In the genomic region with DNA sequence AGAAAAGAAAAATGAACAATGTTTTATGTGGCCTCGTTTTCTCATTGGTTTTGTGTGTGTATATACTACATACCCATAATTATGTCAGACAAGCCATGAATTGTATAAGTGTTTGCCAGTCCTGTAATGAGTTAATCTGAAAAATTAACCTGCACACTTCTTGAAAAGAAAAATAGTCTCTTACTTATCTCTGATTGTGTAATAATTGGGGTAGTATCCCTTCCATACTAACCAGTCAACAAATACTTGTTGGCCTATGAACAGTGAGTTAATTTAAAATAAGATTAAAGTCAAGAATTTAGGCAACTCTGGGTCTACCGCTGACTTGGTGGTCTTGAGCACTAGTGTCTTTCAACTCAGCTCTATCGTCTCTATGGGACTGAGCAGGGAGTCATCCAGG, we compare ENCODE assay signal across 23 cellular contexts. TPM values are rescaled to one million over a fixed set of nuclear protein-coding genes. Genes with fewer than 3 reads are reported as not detected.
A peak's percentile ranks its signal among the peaks of the same experiment; 100 is the strongest.
DNase-seq lines count a peak whose midpoint lies in the region; ATAC-seq, FAIRE-seq and TF ChIP-seq lines count a peak whose summit lies in the region.
"Had no signal": no experiment of that assay in that cellular context is flagged by ENCODE, and none has a peak within 500 bp of the region (broad histone marks: within the 10 kb centered on the region; RNA-seq: fewer than 3 reads in every experiment).

No MANE protein-coding gene starts in this region.

- H3F3A ChIP-seq in smooth muscle cell (ENCODE audit: low read depth): peaks cover 20% of the 10 kb centered on the region

- H3K79me2 ChIP-seq in H9 (ENCODE audit: insufficient read depth, low read length) (no peaks in the 10 kb centered on the region), K562 (ENCODE audit: control insufficient read depth, insufficient read depth, low read length) (no peaks in the 10 kb centered on the region), smooth muscle cell (ENCODE audit: low read depth) (peaks cover 67% of the 10 kb centered on the region)

- DNase-seq in CD4-positive, CD25-positive, alpha-beta regulatory T cell: no peak
- no peak for DNase-seq in H9
- DNase-seq in K562 (ENCODE audit: extremely low read depth in 1 of 4, low spot score in 3 of 4): no peak
- no peak for DNase-seq in smooth muscle cell (lab: John Stamatoyannopoulos, UW; ENCODE audit: unreplicated experiment)
- DNase-seq in activated T-cell treated with anti-CD3 and anti-CD28 coated beads for 4 hours: no peak
- DNase-seq in activated CD4-positive, alpha-beta T cell treated with anti-CD3 and anti-CD28 coated beads, Interleukin-2, amount 10 ng/mL, durations not matched to agents 7 days and 5 days: no peak
- no peak for DNase-seq in chondrocyte (ENCODE audit: low spot score)
- DNase-seq: ACHN; BE2C; C1 segment of cervical spinal cord; Caco-2; CD4-positive, alpha-beta T cell; DMS153; DMS79; GDM1; GM23248; HFFc6; KG1 had no signal

- H3K18ac ChIP-seq in H9 (ENCODE audit: insufficient read length, low read depth, low read length): peak overlapping the region; percentile 62

- H3K27me3 ChIP-seq in CD4-positive, CD25-positive, alpha-beta regulatory T cell (ENCODE audit: control insufficient read depth, insufficient read depth, low read length): no peaks in the 10 kb centered on the region
- H3K27me3 ChIP-seq in H9 (ENCODE audit: insufficient read depth, low read length): no peaks in the 10 kb centered on the region
- H3K27me3 ChIP-seq in K562 (ENCODE audit: control insufficient read depth in 2 of 2, insufficient read depth in 2 of 2, low read length in 2 of 2): no peaks in the 10 kb centered on the region
- H3K27me3 ChIP-seq in smooth muscle cell (ENCODE audit: low read depth): no peaks in the 10 kb centered on the region
- H3K27me3 ChIP-seq: BE2C had no signal

- peaks cover 34 to 47% (median 37%) of the 10 kb centered on the region in 4 donors for H3K4me1 Mint-ChIP-seq in CD4-positive, CD25-positive, alpha-beta regulatory T cell
- peaks cover 24% of the 10 kb centered on the region in 2 experiments for H3K4me1 Mint-ChIP-seq in H9
- peaks cover 16% of the 10 kb centered on the region for H3K4me1 Mint-ChIP-seq in activated CD4-positive, alpha-beta T cell treated with anti-CD3 and anti-CD28 coated beads, Interleukin-2, amount 10 ng/mL, durations not matched to agents 7 days and 5 days
- H3K4me1 Mint-ChIP-seq in chondrocyte (ENCODE audit: low read depth): peaks cover 70% of the 10 kb centered on the region

- H3K23ac ChIP-seq in H9 (ENCODE audit: insufficient read length, low read depth, low read length): no peak overlapping the region

- in situ Hi-C loops in K562 (cut with MboI): no loop called here

- no peak for TF ChIP-seq POLR2A in K562 (conservative IDR thresholded peaks at IDR 0.05)

- no peak overlapping the region for H3K4me3 ChIP-seq in CD4-positive, CD25-positive, alpha-beta regulatory T cell (ENCODE audit: low read depth, low read length)
- H3K4me3 ChIP-seq in K562: no peak overlapping the region
- no peak overlapping the region for H3K4me3 ChIP-seq in smooth muscle cell
- H3K4me3 ChIP-seq: GM23248 had no signal

- H3K9me3 ChIP-seq in CD4-positive, CD25-positive, alpha-beta regulatory T cell (ENCODE audit: control insufficient read depth in 2 of 2, low read length in 2 of 2): no peaks in the 10 kb centered on the region
- H3K9me3 ChIP-seq in H9 (ENCODE audit: control insufficient read depth, low read depth, low read length) (no peaks in the 10 kb centered on the region), K562 (replicated peaks; ENCODE audit: control insufficient read depth, insufficient read depth, low read depth, low read length) (no peaks in the 10 kb centered on the region), smooth muscle cell (replicated peaks; ENCODE audit: low read depth) (no peaks in the 10 kb centered on the region)
- H3K9me3 ChIP-seq: BE2C, Caco-2 had no signal

- H3K4me1 ChIP-seq in CD4-positive, CD25-positive, alpha-beta regulatory T cell (ENCODE audit: control insufficient read depth, insufficient read depth, low read length, poor library complexity, severe bottlenecking): peaks cover 3% of the 10 kb centered on the region
- H3K4me1 ChIP-seq in H9 (ENCODE audit: insufficient read depth, low read length): peaks cover 6% of the 10 kb centered on the region
- H3K4me1 ChIP-seq in K562 (replicated peaks in 1 of 2; ENCODE audit: control insufficient read depth in 2 of 2, insufficient read depth in 2 of 2, low read length in 2 of 2): peaks cover 0 to 6% of the 10 kb centered on the region in 2 experiments; a peak in 3 of 5 replicates
- H3K4me1 ChIP-seq in smooth muscle cell (ENCODE audit: low read depth): peaks cover 10% of the 10 kb centered on the region
- H3K4me1 ChIP-seq: BE2C had no signal

- no peak overlapping the region for H4K8ac ChIP-seq in H9 (replicated peaks; ENCODE audit: insufficient read length, low read depth, low read length)

- no peak overlapping the region for H4K91ac ChIP-seq in H9 (ENCODE audit: insufficient read length, low read depth, low read length)

- no peak overlapping the region for H2AK5ac ChIP-seq in H9 (ENCODE audit: insufficient read length, low read length)

- H3K56ac ChIP-seq in H9 (ENCODE audit: insufficient read length, low read depth, low read length): no peak overlapping the region

- no peaks in the 10 kb centered on the region for H4K20me1 ChIP-seq in H9 (ENCODE audit: control insufficient read depth, insufficient read depth, insufficient read length)
- no peaks in the 10 kb centered on the region for H4K20me1 ChIP-seq in K562 (replicated peaks; ENCODE audit: control insufficient read depth, insufficient read depth, low read length)
- H4K20me1 ChIP-seq in smooth muscle cell (ENCODE audit: low read depth): peaks cover 69% of the 10 kb centered on the region

- no peak overlapping the region for H3K4me2 ChIP-seq in H9 (ENCODE audit: insufficient read depth, insufficient read length, low read length)
- H3K4me2 ChIP-seq in K562 (ENCODE audit: insufficient read depth, low read length): no peak overlapping the region
- H3K4me2 ChIP-seq in smooth muscle cell: no peak overlapping the region

- no peak overlapping the region for H2BK12ac ChIP-seq in H9 (ENCODE audit: insufficient read length, low read depth, low read length)

- H3K9ac ChIP-seq in H9 (ENCODE audit: extremely low read depth, insufficient read length, low read length) (no peak overlapping the region), K562 (ENCODE audit: insufficient read depth in 1 of 2, low read depth in 2 of 2, low read length in 2 of 2) (no peak overlapping the region), smooth muscle cell (ENCODE audit: low read depth) (no peak overlapping the region)
- H3K9ac ChIP-seq: GM23248 had no signal

- no peaks in the 10 kb centered on the region for H3K79me1 ChIP-seq in H9 (ENCODE audit: insufficient read depth, low read depth, low read length, poor library complexity, severe bottlenecking)

- no peak overlapping the region for H2BK120ac ChIP-seq in H9 (ENCODE audit: low read depth, low read length, poor library complexity, severe bottlenecking)

- H2AFZ ChIP-seq in H9 (ENCODE audit: low read length) (no peak overlapping the region), K562 (ENCODE audit: low read depth, low read length) (no peak overlapping the region), smooth muscle cell (ENCODE audit: low read depth) (no peak overlapping the region)
- H2AFZ ChIP-seq: GM23248 had no signal

- H4K5ac ChIP-seq in H9 (ENCODE audit: insufficient read length, low read depth, low read length): no peak overlapping the region

- no peak overlapping the region for H3K4me3 Mint-ChIP-seq in CD4-positive, CD25-positive, alpha-beta regulatory T cell
- H3K4me3 Mint-ChIP-seq in H9 (no peak overlapping the region), chondrocyte (ENCODE audit: unreplicated experiment) (no peak overlapping the region)
- H3K4me3 Mint-ChIP-seq in activated CD4-positive, alpha-beta T cell treated with anti-CD3 and anti-CD28 coated beads, Interleukin-2, amount 10 ng/mL, durations not matched to agents 7 days and 5 days: no peak overlapping the region
- H3K4me3 Mint-ChIP-seq: CD4-positive, alpha-beta T cell; HFFc6; IgD-negative memory B cell had no signal

- TF ChIP-seq EP300 in K562 (IDR thresholded peaks at IDR 0.05; ENCODE audit: low read length): no peak

- no CpG with 5 or more reads among the region's 3 CpGs for WGBS in H9 (ENCODE audit: extremely low coverage, insufficient read length, low lambda C conversion rate)
- 70% methylated on average over 3 of the region's 3 CpGs for WGBS in K562 (ENCODE audit: insufficient coverage, low coverage, missing lambda C conversion rate)
- WGBS in smooth muscle cell (ENCODE audit: low lambda C conversion rate): 91% methylated on average over 3 of the region's 3 CpGs

- TF ChIP-seq CTCF in H9 (conservative IDR thresholded peaks at IDR 0.05): no peak
- no peak for TF ChIP-seq CTCF in K562 (IDR thresholded peaks at IDR 0.05 in 2 of 3, conservative IDR thresholded peaks at IDR 0.05 in 1 of 3; ENCODE audit: insufficient read depth in 2 of 3, low read depth in 1 of 3, low read length in 3 of 3)
- TF ChIP-seq CTCF in smooth muscle cell (IDR thresholded peaks at IDR 0.05; ENCODE audit: borderline replicate concordance, insufficient read depth, poor library complexity, severe bottlenecking): no peak
- no peak for TF ChIP-seq CTCF in chondrocyte (IDR thresholded peaks at IDR 0.05)

- no peak overlapping the region for H3T11ph ChIP-seq in H9 (ENCODE audit: low read length)

- ATAC-seq in CD4-positive, CD25-positive, alpha-beta regulatory T cell (ENCODE audit: low read depth in 2 of 2): no peak
- ATAC-seq in K562: no peak
- ATAC-seq: HCT116 had no signal

- intact Hi-C loops in K562 (cut with micrococcal nuclease): no loop called here

- no peak overlapping the region for H2BK20ac ChIP-seq in H9 (ENCODE audit: low read depth, low read length, poor library complexity, severe bottlenecking)

- H3K27ac ChIP-seq in CD4-positive, CD25-positive, alpha-beta regulatory T cell (ENCODE audit: insufficient read depth, low read length, poor library complexity, severe bottlenecking): no peak overlapping the region
- H3K27ac ChIP-seq in H9 (ENCODE audit: insufficient read length, low read depth, low read length): no peak overlapping the region
- no peak overlapping the region for H3K27ac ChIP-seq in K562 (ENCODE audit: extremely low read depth, low read depth, low read length)
- H3K27ac ChIP-seq in smooth muscle cell (ENCODE audit: low read depth): peak overlapping the region; percentile 81
- H3K27ac ChIP-seq: GM23248, HL-60 had no signal

- BruUV-seq in K562 (replicated peaks; lab: Mats Ljungman, UMichigan): no TSS peak

- CTCF ChIA-PET in K562 (lab: Yijun Ruan, JAX; ENCODE audit: low intra/inter-chr PET ratio): no interaction called here
- CTCF ChIA-PET in activated CD4-positive, alpha-beta T cell treated with anti-CD3 and anti-CD28 coated beads, Interleukin-2, amount 10 ng/mL, durations not matched to agents 7 days and 5 days (lab: Charles Lee): no interaction called here

- H3K36me3 ChIP-seq in CD4-positive, CD25-positive, alpha-beta regulatory T cell (ENCODE audit: control insufficient read depth, insufficient read depth, low read length): peaks cover 13% of the 10 kb centered on the region
- no peaks in the 10 kb centered on the region; the same call in 2 of the 3 replicates for H3K36me3 ChIP-seq in K562 (ENCODE audit: control insufficient read depth, insufficient read depth, low read length)
- H3K36me3 ChIP-seq in smooth muscle cell (ENCODE audit: low read depth): no peaks in the 10 kb centered on the region
- H3K36me3 ChIP-seq: BE2C had no signal

- no peak overlapping the region for H3K14ac ChIP-seq in H9 (ENCODE audit: insufficient read depth, low read length)

- peak overlapping the region in 2 of 3 donors; percentile 33 to 43 for H3K27ac Mint-ChIP-seq in CD4-positive, CD25-positive, alpha-beta regulatory T cell
- H3K27ac Mint-ChIP-seq in H9 (peak overlapping the region in 1 of 3 experiments; percentile 60; a peak in 2 of 7 replicates), chondrocyte (ENCODE audit: unreplicated experiment) (no peak overlapping the region)
- no peak overlapping the region for H3K27ac Mint-ChIP-seq in activated CD4-positive, alpha-beta T cell treated with anti-CD3 and anti-CD28 coated beads, Interleukin-2, amount 10 ng/mL, durations not matched to agents 7 days and 5 days
- H3K27ac Mint-ChIP-seq: CD4-positive, alpha-beta T cell; HFFc6 had no signal

- TF ChIP-seq RAD21 in K562 (CRISPR knock-in tag; conservative IDR thresholded peaks at IDR 0.05 in 1 of 2, IDR thresholded peaks at IDR 0.05 in 1 of 2): no peak

- H3K9me1 ChIP-seq in K562 (ENCODE audit: control insufficient read depth, insufficient read depth, low read length): no peaks in the 10 kb centered on the region

- no peak for FAIRE-seq in K562 (lab: Jason Lieb, UNC)
- FAIRE-seq: A204.1, GM12892 had no signal

- POLR2A ChIA-PET in K562 (lab: Yijun Ruan, JAX): no interaction called here
- POLR2A ChIA-PET in activated CD4-positive, alpha-beta T cell treated with anti-CD3 and anti-CD28 coated beads, Interleukin-2, amount 10 ng/mL, durations not matched to agents 7 days and 5 days (lab: Charles Lee): no interaction called here

- H3K9me3 Mint-ChIP-seq in CD4-positive, CD25-positive, alpha-beta regulatory T cell: no peaks in the 10 kb centered on the region
- H3K9me3 Mint-ChIP-seq in H9: no peaks in the 10 kb centered on the region
- H3K9me3 Mint-ChIP-seq in activated CD4-positive, alpha-beta T cell treated with anti-CD3 and anti-CD28 coated beads, Interleukin-2, amount 10 ng/mL, durations not matched to agents 7 days and 5 days: peaks cover 6% of the 10 kb centered on the region
- H3K9me3 Mint-ChIP-seq in chondrocyte (ENCODE audit: low read depth): no peaks in the 10 kb centered on the region
- H3K9me3 Mint-ChIP-seq: CD4-positive, alpha-beta T cell; HFFc6; IgD-negative memory B cell had no signal

- H3K4ac ChIP-seq in H9 (ENCODE audit: low read depth, low read length): no peak overlapping the region

- peaks cover 36% of the 10 kb centered on the region for H3K36me3 Mint-ChIP-seq in CD4-positive, CD25-positive, alpha-beta regulatory T cell
- H3K36me3 Mint-ChIP-seq in H9 (ENCODE audit: insufficient read depth in 1 of 3, low read depth in 3 of 3): peaks cover 0 to 2% (median 0%) of the 10 kb centered on the region in 3 experiments; a peak in 2 of 7 replicates
- H3K36me3 Mint-ChIP-seq in activated CD4-positive, alpha-beta T cell treated with anti-CD3 and anti-CD28 coated beads, Interleukin-2, amount 10 ng/mL, durations not matched to agents 7 days and 5 days (ENCODE audit: low read depth): peaks cover 36% of the 10 kb centered on the region
- peaks cover 5% of the 10 kb centered on the region for H3K36me3 Mint-ChIP-seq in chondrocyte (ENCODE audit: low read depth)

- H2BK15ac ChIP-seq in H9 (ENCODE audit: low read depth, low read length): no peak overlapping the region

- no peaks in the 10 kb centered on the region for H3K23me2 ChIP-seq in H9 (ENCODE audit: insufficient read length, low read depth, low read length, poor library complexity, severe bottlenecking)

- H2BK5ac ChIP-seq in H9 (ENCODE audit: insufficient read length, low read length): no peak overlapping the region

- no peaks in the 10 kb centered on the region for H3K27me3 Mint-ChIP-seq in CD4-positive, CD25-positive, alpha-beta regulatory T cell
- no peaks in the 10 kb centered on the region for H3K27me3 Mint-ChIP-seq in H9 (ENCODE audit: low read depth)
- no peaks in the 10 kb centered on the region for H3K27me3 Mint-ChIP-seq in activated CD4-positive, alpha-beta T cell treated with anti-CD3 and anti-CD28 coated beads, Interleukin-2, amount 10 ng/mL, durations not matched to agents 7 days and 5 days
- H3K27me3 Mint-ChIP-seq in chondrocyte (ENCODE audit: low read depth): no peaks in the 10 kb centered on the region
- H3K27me3 Mint-ChIP-seq: CD4-positive, alpha-beta T cell; IgD-negative memory B cell had no signal

RNA-seq across cellular contexts. Expression of a gene that starts 48.8 kb away (rescaled TPM):
- total RNA-seq in CD4-positive, CD25-positive, alpha-beta regulatory T cell: 64.2 TPM
- polyA plus RNA-seq in CD4-positive, CD25-positive, alpha-beta regulatory T cell: 10 to 100 TPM; 14.1 to 21.4 (median 17.3) TPM
- total RNA-seq in H9 (2021) (21.2 and 25.1 TPM in 2 replicates), K562 (2014; rRNA removed) (4.3 and 4.4 TPM in 2 replicates), K562 (2014; rRNA removed; fragmentation: Illumina TruSeq; extraction: Trizol) (6.8 and 6.9 TPM in 2 replicates), K562 (2015; rRNA removed; fragmentation: Illumina TruSeq; extraction: Trizol) (3.8 and 4.5 TPM in 2 replicates), K562 (2021) (12.0 and 14.3 TPM in 2 replicates), smooth muscle cell (22.0 and 32.7 TPM in 2 replicates), chondrocyte (53.1 to 81.7 TPM (median 76.9 TPM) in 3 replicates)
- 38.7 and 52.9 TPM in 2 replicates for total RNA-seq in K562 (2011; cell fraction: chromatin; rRNA removed; ENCODE audit: low replicate concordance)
- 26.2 and 27.5 TPM in 2 replicates for total RNA-seq in K562 (2011; cell fraction: nucleolus; rRNA removed)
- total RNA-seq in K562 (2011; cell fraction: nucleoplasm; rRNA removed): 35.6 and 47.0 TPM in 2 replicates
- polyA plus RNA-seq in K562 (2011; rRNA removed) (11.4 and 14.2 TPM in 2 replicates), K562 (2014; fragmentation: Illumina TruSeq; extraction: Trizol) (12.9 and 13.0 TPM in 2 replicates), K562 (2014; fragmentation: Nextera tagmentation; extraction: Ambion mirVana) (1 to 10 TPM; 4.7 to 7.9 TPM), K562 (2014; rRNA removed) (5.9 and 6.8 TPM in 2 replicates), smooth muscle cell (26.8 and 27.2 TPM in 2 replicates)
- polyA plus RNA-seq in K562 (2011; cell fraction: cytosol; rRNA removed): 6.6 and 10.6 TPM in 2 replicates
- 12.8 and 15.9 TPM in 2 replicates for polyA plus RNA-seq in K562 (2011; cell fraction: nucleus; rRNA removed)
- polyA plus RNA-seq in K562 (2012): 8.5 and 14.6 TPM in 2 replicates
- polyA minus RNA-seq in K562 (2011; rRNA and poly(A)+ RNA removed): 21.8 and 29.3 TPM in 2 replicates
- 10.3 and 12.3 TPM in 2 replicates for polyA minus RNA-seq in K562 (2011; cell fraction: cytosol; rRNA and poly(A)+ RNA removed)
- polyA minus RNA-seq in K562 (2011; cell fraction: nucleus; rRNA and poly(A)+ RNA removed): 14.8 and 26.1 TPM in 2 replicates
- total RNA-seq in activated CD4-positive, alpha-beta T cell treated with anti-CD3 and anti-CD28 coated beads, Interleukin-2, amount 10 ng/mL, durations not matched to agents 7 days and 5 days: 10 to 100 TPM; 26.0 to 29.6 TPM

Comparison
In these comparisons a context has a peak if more than half of its experiments do, and no peak if none do; other contexts are left out.
1. H3K27ac Mint-ChIP-seq: peak in CD4-positive, CD25-positive, alpha-beta regulatory T cell (2 of 3); none in activated CD4-positive, alpha-beta T cell treated with anti-CD3 and anti-CD28 coated beads, Interleukin-2, amount 10 ng/mL, durations not matched to agents 7 days and 5 days (single experiment) and chondrocyte (single experiment).